In genomic region chr17:80860703-80861359, GRCh38 we compare ENCODE assay signal across 14 cellular contexts.
DNase-seq lines count a peak whose midpoint lies in the region; ATAC-seq, FAIRE-seq and TF ChIP-seq lines count a peak whose summit lies in the region.
"Had no signal": no experiment of that assay in that cellular context is flagged by ENCODE, and none has a peak within 500 bp of the region (broad histone marks: within the 10 kb centered on the region; RNA-seq: fewer than 3 reads in every experiment).

No MANE protein-coding gene starts in this region.

- DNase-seq in natural killer cell treated with Interleukin-12 subunit alpha and Interleukin-12 subunit beta and Interleukin-15 and Interleukin-18, amount 100 ng/mL, for 72 hours (ENCODE audit: low spot score): no peak
- DNase-seq in natural killer cell: no peak
- peak; percentile 84 for DNase-seq in SK-N-SH
- DNase-seq in H1 (ENCODE audit: low read depth in 1 of 2, low spot score in 2 of 2): no peak
- no peak for DNase-seq in NCI-H510A treated with DMSO at 0.1 percent for 48 hours (lab: John Stamatoyannopoulos, UW)
- no peak for DNase-seq in suprapubic skin (ENCODE audit: low spot score in 2 of 2)
- DNase-seq in type B pancreatic cell (ENCODE audit: extremely low spot score, unreplicated experiment): no peak
- DNase-seq: activated CD8-positive, alpha-beta memory T cell treated with anti-CD3 and anti-CD28 coated beads for 24 hours; islet precursor cell; NCI-H1417 treated with DMSO at 0.1 percent for 48 hours; NCI-H526; SW 1271 had no signal

- peaks cover 4% of the 10 kb centered on the region for H3K36me3 Mint-ChIP-seq in natural killer cell treated with Interleukin-12 subunit alpha and Interleukin-12 subunit beta and Interleukin-15 and Interleukin-18, amount 100 ng/mL, for 72 hours
- H3K36me3 Mint-ChIP-seq in natural killer cell: no peaks in the 10 kb centered on the region
- H3K36me3 Mint-ChIP-seq in type B pancreatic cell: peaks cover 27% of the 10 kb centered on the region

- peak overlapping the region; percentile 96 to 99 for H3K27ac Mint-ChIP-seq in natural killer cell treated with Interleukin-12 subunit alpha and Interleukin-12 subunit beta and Interleukin-15 and Interleukin-18, amount 100 ng/mL, for 72 hours
- peak overlapping the region in 1 of 2 donors; percentile 85 for H3K27ac Mint-ChIP-seq in natural killer cell
- H3K27ac Mint-ChIP-seq in type B pancreatic cell: no peak overlapping the region

- peak overlapping the region; percentile 90 for H2BK120ac ChIP-seq in H1 (replicated peaks; ENCODE audit: low read depth, low read length)

- POLR2A ChIA-PET in SK-N-SH (lab: Yijun Ruan, JAX) (interaction anchor here (0.9 to 2.2 kb wide), 2 partner anchors 28 to 406 kb away, joined by 3 to 9 read pairs; no protein-coding TSS in a partner anchor), H1 (lab: Charles Lee; ENCODE audit: partially characterized antibody) (interaction anchor here (1.4 to 1.8 kb wide), 3 partner anchors 13 to 33 kb away, joined by 4 to 5 read pairs (median 4); no protein-coding TSS in a partner anchor)

- no peak overlapping the region for H3K23ac ChIP-seq in H1 (ENCODE audit: insufficient read length)

- FAIRE-seq in H1 (lab: Jason Lieb, UNC): no peak

- no peaks in the 10 kb centered on the region for H3K9me3 ChIP-seq in SK-N-SH
- H3K9me3 ChIP-seq in H1 (ENCODE audit: insufficient read depth in 2 of 2, low read depth in 1 of 2, low read length in 1 of 2): no peaks in the 10 kb centered on the region
- no peaks in the 10 kb centered on the region for H3K9me3 ChIP-seq in suprapubic skin

- H3K79me2 ChIP-seq in SK-N-SH (ENCODE audit: insufficient read depth): no peaks in the 10 kb centered on the region
- no peaks in the 10 kb centered on the region for H3K79me2 ChIP-seq in H1 (ENCODE audit: control insufficient read depth in 1 of 2, insufficient read depth in 2 of 2, low read length in 2 of 2)

- peak in 1 of 2 experiments; percentile 69; a peak in 2 of 4 replicates for TF ChIP-seq EP300 in SK-N-SH (IDR thresholded peaks at IDR 0.05; ENCODE audit: borderline replicate concordance in 1 of 2, low read depth in 1 of 2, low read length in 1 of 2)
- no peak for TF ChIP-seq EP300 in H1 (IDR thresholded peaks at IDR 0.05; ENCODE audit: borderline replicate concordance in 1 of 2, low read depth in 2 of 2, low read length in 2 of 2)
- TF ChIP-seq EP300 in suprapubic skin (IDR thresholded peaks at IDR 0.05): no peak

- H3K4me3 ChIP-seq in SK-N-SH (ENCODE audit: low read depth in 2 of 2, low read length in 1 of 2): no peak overlapping the region
- H3K4me3 ChIP-seq in H1 (ENCODE audit: extremely low read depth in 1 of 4, insufficient read depth in 2 of 4, low read depth in 3 of 4, low read length in 4 of 4): no peak overlapping the region
- H3K4me3 ChIP-seq in suprapubic skin: no peak overlapping the region
- H3K4me3 ChIP-seq: dorsolateral prefrontal cortex had no signal

- no peaks in the 10 kb centered on the region for H3K9me2 ChIP-seq in SK-N-SH

- CTCF ChIA-PET in SK-N-SH (lab: Yijun Ruan, JAX): interaction anchor here (0.6 to 3.7 kb wide), 25 partner anchors 12 to 433 kb away, joined by 3 to 20 read pairs (median 4); partner anchors contain the start of gene NPTX1
- CTCF ChIA-PET in H1 (lab: Charles Lee; ENCODE audit: partially characterized antibody): interaction anchor here (0.7 to 1.4 kb wide), 4 partner anchors 12 to 39 kb away, joined by 3 to 5 read pairs (median 4); no protein-coding TSS in a partner anchor

- TF ChIP-seq CTCF in natural killer cell (IDR thresholded peaks at IDR 0.05) (no peak), SK-N-SH (IDR thresholded peaks at IDR 0.05) (no peak), H1 (IDR thresholded peaks at IDR 0.05; ENCODE audit: control extremely low read depth in 1 of 3, insufficient read depth in 1 of 3, low read depth in 1 of 3, low read length in 3 of 3) (no peak), suprapubic skin (IDR thresholded peaks at IDR 0.05) (no peak), type B pancreatic cell (conservative IDR thresholded peaks at IDR 0.05) (no peak)

- no peak overlapping the region for H3K9ac ChIP-seq in SK-N-SH
- H3K9ac ChIP-seq in H1 (replicated peaks in 1 of 4; ENCODE audit: extremely low read depth in 1 of 4, low read depth in 3 of 4, low read length in 3 of 4): no peak overlapping the region

- H2AFZ ChIP-seq in SK-N-SH (ENCODE audit: low read depth) (no peak overlapping the region), H1 (ENCODE audit: low read length) (no peak overlapping the region)

- H3K27me3 Mint-ChIP-seq in natural killer cell treated with Interleukin-12 subunit alpha and Interleukin-12 subunit beta and Interleukin-15 and Interleukin-18, amount 100 ng/mL, for 72 hours: no peaks in the 10 kb centered on the region
- H3K27me3 Mint-ChIP-seq in natural killer cell (ENCODE audit: low read depth in 2 of 2): no peaks in the 10 kb centered on the region
- no peaks in the 10 kb centered on the region for H3K27me3 Mint-ChIP-seq in type B pancreatic cell

- H3K36me3 ChIP-seq in SK-N-SH (replicated peaks in 1 of 2; ENCODE audit: control insufficient read depth in 1 of 2, insufficient read depth in 2 of 2, low read length in 1 of 2): peaks cover 2 to 4% of the 10 kb centered on the region in 2 experiments
- H3K36me3 ChIP-seq in H1 (ENCODE audit: control insufficient read depth in 2 of 4, insufficient read depth in 4 of 4, low read length in 3 of 4): no peaks in the 10 kb centered on the region; a peak in 1 of 8 replicates
- H3K36me3 ChIP-seq in suprapubic skin: peaks cover 1% of the 10 kb centered on the region

- peaks cover 27 to 55% of the 10 kb centered on the region in 2 experiments for H3K4me1 ChIP-seq in SK-N-SH (ENCODE audit: control insufficient read depth in 1 of 2, insufficient read depth in 2 of 2, low read depth in 1 of 2, low read length in 1 of 2)
- H3K4me1 ChIP-seq in H1 (replicated peaks in 1 of 4; ENCODE audit: control insufficient read depth in 3 of 4, insufficient read depth in 4 of 4, low read length in 3 of 4): peaks cover 4 to 24% (median 13%) of the 10 kb centered on the region in 4 experiments
- peaks cover 28% of the 10 kb centered on the region for H3K4me1 ChIP-seq in suprapubic skin

- no peak overlapping the region for H4K5ac ChIP-seq in H1 (ENCODE audit: insufficient read length, low read depth, low read length)

- peak overlapping the region in 1 of 2 experiments; percentile 96; a peak in 2 of 4 replicates for H3K27ac ChIP-seq in SK-N-SH (ENCODE audit: low read depth in 2 of 2, low read length in 1 of 2)
- H3K27ac ChIP-seq in H1 (ENCODE audit: low read depth, low read length): no peak overlapping the region
- H3K27ac ChIP-seq in suprapubic skin: no peak overlapping the region

- no peaks in the 10 kb centered on the region; the same call in 1 of the 2 replicates for H3K79me1 ChIP-seq in H1 (ENCODE audit: low read depth, low read length)

- H3K14ac ChIP-seq in H1 (ENCODE audit: insufficient read length): no peak overlapping the region

- no peak overlapping the region; the same call in 1 of the 2 replicates for H2BK12ac ChIP-seq in H1 (ENCODE audit: low read depth, low read length)

- no peak overlapping the region for H3K4me2 ChIP-seq in SK-N-SH
- H3K4me2 ChIP-seq in H1 (ENCODE audit: insufficient read depth in 1 of 2, low read depth in 2 of 2, low read length in 2 of 2): no peak overlapping the region

- H3F3A ChIP-seq in SK-N-SH (replicated peaks; ENCODE audit: insufficient read depth): peaks cover 5% of the 10 kb centered on the region

- TF ChIP-seq RAD21 in SK-N-SH (IDR thresholded peaks at IDR 0.05; ENCODE audit: low read length): no peak
- TF ChIP-seq RAD21 in H1 (IDR thresholded peaks at IDR 0.05 in 1 of 2, conservative IDR thresholded peaks at IDR 0.05 in 1 of 2; ENCODE audit: low read depth in 2 of 2, low read length in 2 of 2): no peak

- H2AK5ac ChIP-seq in H1 (ENCODE audit: low read depth, low read length): no peak overlapping the region

- peak overlapping the region; percentile 20 for H4K91ac ChIP-seq in H1 (replicated peaks; ENCODE audit: insufficient read length, low read length)

- H3K18ac ChIP-seq in H1 (ENCODE audit: extremely low read depth, low read length): peak overlapping the region; percentile 93; the same call in 1 of the 2 replicates

- ATAC-seq in natural killer cell treated with Interleukin-12 subunit alpha and Interleukin-12 subunit beta and Interleukin-15 and Interleukin-18, amount 100 ng/mL, for 72 hours: no peak
- ATAC-seq in natural killer cell: no peak
- ATAC-seq in HG02610 (IDR thresholded peaks at IDR 0.05; ENCODE audit: unreplicated experiment): no peak

- H3K56ac ChIP-seq in H1 (replicated peaks; ENCODE audit: insufficient read length, low read depth, low read length): no peak overlapping the region

- intact Hi-C loops in natural killer cell (cut with micrococcal nuclease): no loop called here

- peak overlapping the region; percentile 64 for H3K4me3 Mint-ChIP-seq in natural killer cell treated with Interleukin-12 subunit alpha and Interleukin-12 subunit beta and Interleukin-15 and Interleukin-18, amount 100 ng/mL, for 72 hours
- no peak overlapping the region for H3K4me3 Mint-ChIP-seq in natural killer cell
- no peak overlapping the region for H3K4me3 Mint-ChIP-seq in type B pancreatic cell

- no peaks in the 10 kb centered on the region for H3K27me3 ChIP-seq in SK-N-SH (ENCODE audit: insufficient read depth)
- H3K27me3 ChIP-seq in H1 (replicated peaks in 1 of 4; ENCODE audit: control insufficient read depth in 3 of 4, extremely low read depth in 1 of 4, insufficient read depth in 3 of 4, low read length in 3 of 4): no peaks in the 10 kb centered on the region
- no peaks in the 10 kb centered on the region for H3K27me3 ChIP-seq in suprapubic skin
- H3K27me3 ChIP-seq: dorsolateral prefrontal cortex had no signal

- no peak for TF ChIP-seq POLR2A in H1 (IDR thresholded peaks at IDR 0.05; ENCODE audit: control extremely low read depth in 1 of 2, low read depth in 2 of 2, low read length in 2 of 2)
- TF ChIP-seq POLR2A in suprapubic skin (IDR thresholded peaks at IDR 0.05): no peak

- no peak overlapping the region; the same call in 1 of the 2 replicates for H4K8ac ChIP-seq in H1 (ENCODE audit: extremely low read depth, insufficient read depth, low read length)

- no peaks in the 10 kb centered on the region for H3K9me3 Mint-ChIP-seq in natural killer cell treated with Interleukin-12 subunit alpha and Interleukin-12 subunit beta and Interleukin-15 and Interleukin-18, amount 100 ng/mL, for 72 hours
- H3K9me3 Mint-ChIP-seq in natural killer cell (no peaks in the 10 kb centered on the region), type B pancreatic cell (no peaks in the 10 kb centered on the region)

- H3K23me2 ChIP-seq in H1 (ENCODE audit: low read depth, low read length): no peaks in the 10 kb centered on the region

- peaks cover 57 to 62% of the 10 kb centered on the region in 2 donors for H3K4me1 Mint-ChIP-seq in natural killer cell treated with Interleukin-12 subunit alpha and Interleukin-12 subunit beta and Interleukin-15 and Interleukin-18, amount 100 ng/mL, for 72 hours (ENCODE audit: low read depth in 2 of 2)
- H3K4me1 Mint-ChIP-seq in natural killer cell (peaks cover 18 to 31% of the 10 kb centered on the region in 2 donors), type B pancreatic cell (ENCODE audit: unreplicated experiment) (peaks cover 14% of the 10 kb centered on the region)

- no peak overlapping the region for H3K4ac ChIP-seq in H1 (replicated peaks; ENCODE audit: insufficient read length, low read depth, low read length)

- WGBS in SK-N-SH (ENCODE audit: low lambda C conversion rate): 88% methylated on average over 11 of the region's 11 CpGs
- 92% methylated on average over 11 of the region's 11 CpGs; no CpG with 5 or more reads in 1 of the 2 experiments for WGBS in H1 (ENCODE audit: extremely low coverage in 1 of 2, insufficient coverage in 1 of 2, insufficient read length in 1 of 2, insufficient replicate concordance in 2 of 2, low coverage in 1 of 2, low lambda C conversion rate in 2 of 2, missing lambda C conversion rate in 1 of 2), 2 experiments
- 92% methylated on average over 11 of the region's 11 CpGs for WGBS in suprapubic skin

- H2BK20ac ChIP-seq in H1 (ENCODE audit: low read length): peak overlapping the region; percentile 97; the same call in 1 of the 2 replicates

- H2BK15ac ChIP-seq in H1 (ENCODE audit: low read length): no peak overlapping the region

- no peaks in the 10 kb centered on the region for H4K20me1 ChIP-seq in SK-N-SH (ENCODE audit: insufficient read depth)
- H4K20me1 ChIP-seq in H1 (replicated peaks in 1 of 2; ENCODE audit: control insufficient read depth in 1 of 2, insufficient read depth in 2 of 2, low read length in 2 of 2): no peaks in the 10 kb centered on the region

- H2BK5ac ChIP-seq in H1 (ENCODE audit: low read depth, low read length): peak overlapping the region; percentile 81; the same call in 1 of the 2 replicates
